In genomic region chr6:18507018-18507415, GRCh38 we compare ENCODE assay signal across 19 cellular contexts.
DNase-seq lines count a peak whose midpoint lies in the region; ATAC-seq and TF ChIP-seq lines count a peak whose summit lies in the region.
"Had no signal": no experiment of that assay in that cellular context is flagged by ENCODE, and none has a peak within 500 bp of the region (broad histone marks: within the 10 kb centered on the region; RNA-seq: fewer than 3 reads in every experiment).

No MANE protein-coding gene starts in this region.

- no peak for TF ChIP-seq CTCF in WERI-Rb-1 (IDR thresholded peaks at IDR 0.05; ENCODE audit: low read depth, low read length)

- H3K4me3 ChIP-seq in WERI-Rb-1 (ENCODE audit: low read depth, low read length): peak overlapping the region; percentile 46
- H3K4me3 ChIP-seq: breast epithelium, lung, smooth muscle cell, suprapubic skin had no signal

- ATAC-seq in HG02610 (IDR thresholded peaks at IDR 0.05; ENCODE audit: unreplicated experiment) (no peak), GM18517 (IDR thresholded peaks at IDR 0.05; ENCODE audit: unreplicated experiment) (no peak)
- ATAC-seq: activated naive CD8-positive, alpha-beta T cell treated with anti-CD3 and anti-CD28 coated beads, Interleukin-2, amount 50 U/mL, for 24 hours; Right ventricle myocardium inferior had no signal

- H3K9me3 ChIP-seq in WERI-Rb-1 (ENCODE audit: severe bottlenecking): no peaks in the 10 kb centered on the region
- H3K9me3 ChIP-seq: breast epithelium, suprapubic skin had no signal

- H3K27me3 ChIP-seq in WERI-Rb-1 (ENCODE audit: insufficient read depth, low read depth, severe bottlenecking): peaks cover 20% of the 10 kb centered on the region
- H3K27me3 ChIP-seq: breast epithelium, suprapubic skin had no signal

- peak; percentile 90 for DNase-seq in COR-L47 (lab: John Stamatoyannopoulos, UW)
- peak; percentile 49 for DNase-seq in NCI-H1092 treated with DMSO at 0.1 percent for 48 hours (lab: John Stamatoyannopoulos, UW)
- DNase-seq in NCI-H510A treated with DMSO at 0.1 percent for 48 hours (lab: John Stamatoyannopoulos, UW): peak; percentile 82
- DNase-seq in WERI-Rb-1: peak; percentile 91
- DNase-seq in RPMI8226: no peak
- DNase-seq in effector CD8-positive, alpha-beta T cell (lab: John Stamatoyannopoulos, UW): no peak
- DNase-seq: activated B cell treated with CpG ODN at 0.5 μM for 24 hours; activated naive CD8-positive, alpha-beta T cell treated with anti-CD3 and anti-CD28 coated beads, Interleukin-2, amount 50 U/mL, for 24 hours; immature natural killer cell; stimulated activated CD4-positive, alpha-beta T cell treated with anti-CD3 and anti-CD28 coated beads, Interleukin-4, amount 100 ng/mL, for 4 hours; stimulated activated CD8-positive, alpha-beta memory T cell treated with anti-CD3 and anti-CD28 coated beads, Interleukin-4, amount 100 ng/mL, for 48 hours; T-helper 2 cell had no signal

- peak overlapping the region; percentile 24 for H3K27ac ChIP-seq in WERI-Rb-1
- H3K27ac ChIP-seq: breast epithelium, suprapubic skin had no signal

- no peaks in the 10 kb centered on the region for H3K36me3 ChIP-seq in WERI-Rb-1
- H3K36me3 ChIP-seq: breast epithelium, suprapubic skin had no signal

Comparison
In these comparisons a context has a peak if more than half of its experiments do, and no peak if none do; other contexts are left out.
1. DNase-seq: peak in COR-L47 (single experiment), NCI-H1092 treated with DMSO at 0.1 percent for 48 hours (single experiment), NCI-H510A treated with DMSO at 0.1 percent for 48 hours (single experiment) and WERI-Rb-1 (single experiment); none in RPMI8226 (single experiment) and effector CD8-positive, alpha-beta T cell (single experiment).